ENCODE assay signal across 8 cellular contexts in genomic region chr6:89372506-89372901, GRCh38. TPM values are rescaled to one million over a fixed set of nuclear protein-coding genes. Genes with fewer than 3 reads are reported as not detected.
DNase-seq lines count a peak whose midpoint lies in the region; ATAC-seq and TF ChIP-seq lines count a peak whose summit lies in the region.

No MANE protein-coding gene starts in this region.

- H3K36me3 Mint-ChIP-seq in activated CD8-positive, alpha-beta T cell treated with anti-CD3 and anti-CD28 coated beads for 36 hours (ENCODE audit: low read depth), result no peaks in the 10 kb centered on the region
- no peaks in the 10 kb centered on the region for H3K36me3 Mint-ChIP-seq in Calu3 (ENCODE audit: insufficient read depth, unreplicated experiment)

- no peaks in the 10 kb centered on the region for H3K9me3 Mint-ChIP-seq in activated CD8-positive, alpha-beta T cell treated with anti-CD3 and anti-CD28 coated beads for 36 hours
- H3K9me3 Mint-ChIP-seq in Calu3 (ENCODE audit: low read depth, unreplicated experiment), result no peaks in the 10 kb centered on the region

- H3K27me3 Mint-ChIP-seq in activated CD8-positive, alpha-beta T cell treated with anti-CD3 and anti-CD28 coated beads for 36 hours, result no peaks in the 10 kb centered on the region
- H3K27me3 Mint-ChIP-seq in Calu3 (ENCODE audit: unreplicated experiment), result no peaks in the 10 kb centered on the region

- H3K4me3 ChIP-seq in H7 (ENCODE audit: insufficient read depth, low read depth, low read length), result no peak overlapping the region

- ATAC-seq in GM19043 (IDR thresholded peaks at IDR 0.05; ENCODE audit: low read depth, unreplicated experiment), result peak; percentile 43
- peak; percentile 29 for ATAC-seq in HG03039 (IDR thresholded peaks at IDR 0.05; ENCODE audit: unreplicated experiment)
- peak; percentile 9 for ATAC-seq in activated CD8-positive, alpha-beta T cell treated with anti-CD3 and anti-CD28 coated beads for 36 hours
- ATAC-seq in HG03457 (IDR thresholded peaks at IDR 0.05; ENCODE audit: unreplicated experiment), result no peak

- DNase-seq in GM10248 (ENCODE audit: extremely low spot score) (peak; percentile 32), NCI-H1105 treated with DMSO at 0.1 percent for 48 hours (lab: John Stamatoyannopoulos, UW) (no peak), H7 (no peak), Calu3 (no peak)
- peak; percentile 35 for DNase-seq in activated CD8-positive, alpha-beta T cell treated with anti-CD3 and anti-CD28 coated beads for 36 hours

- no peak overlapping the region for H3K4me3 Mint-ChIP-seq in activated CD8-positive, alpha-beta T cell treated with anti-CD3 and anti-CD28 coated beads for 36 hours
- H3K4me3 Mint-ChIP-seq in Calu3 (ENCODE audit: low read depth, unreplicated experiment), result no peak overlapping the region

- no peaks in the 10 kb centered on the region for H3K27me3 ChIP-seq in H7 (ENCODE audit: control insufficient read depth, insufficient read depth, low read length)

- no TSS peak for BruUV-seq in Calu3 (replicated peaks; lab: Mats Ljungman, UMichigan)

- intact Hi-C loops in activated CD8-positive, alpha-beta T cell treated with anti-CD3 and anti-CD28 coated beads for 36 hours (cut with micrococcal nuclease), result loop anchor here (5.0 kb wide), 1 partner anchor 60 kb away; the partner anchor contains the start of gene ANKRD6
- intact Hi-C loops in Calu3 (cut with micrococcal nuclease; ENCODE audit: unreplicated experiment), result loop anchor here (1.0 kb wide), 1 partner anchor 238 kb away; no protein-coding TSS in a partner anchor

- peaks cover 19% of the 10 kb centered on the region for H3K4me1 Mint-ChIP-seq in activated CD8-positive, alpha-beta T cell treated with anti-CD3 and anti-CD28 coated beads for 36 hours (ENCODE audit: low read depth)
- no peaks in the 10 kb centered on the region for H3K4me1 Mint-ChIP-seq in Calu3 (ENCODE audit: low read depth, unreplicated experiment)

- no peaks in the 10 kb centered on the region; the same call in 1 of the 2 replicates for H3K36me3 ChIP-seq in H7 (replicated peaks; ENCODE audit: control insufficient read depth, insufficient read depth, low read length)

- TF ChIP-seq CTCF in GM10248 (IDR thresholded peaks at IDR 0.05; ENCODE audit: control extremely low read depth, extremely low read depth, low read depth, missing control alignments) (no peak), Calu3 (IDR thresholded peaks at IDR 0.05; ENCODE audit: unreplicated experiment) (no peak)
- TF ChIP-seq CTCF in activated CD8-positive, alpha-beta T cell treated with anti-CD3 and anti-CD28 coated beads for 36 hours (IDR thresholded peaks at IDR 0.05), result no peak

- POLR2A ChIA-PET in GM10248 (lab: Yijun Ruan, JAX), result interaction anchor here (0.5 kb wide), 1 partner anchor 20 kb away, joined by 3 read pairs; the partner anchor contains the start of gene UBE2J1
- POLR2A ChIA-PET in activated CD8-positive, alpha-beta T cell treated with anti-CD3 and anti-CD28 coated beads for 36 hours (lab: Charles Lee), result interaction anchor here (0.8 to 1.6 kb wide), 3 partner anchors 10 to 42 kb away, joined by 3 to 4 read pairs (median 3); no protein-coding TSS in a partner anchor

- CTCF ChIA-PET in GM10248 (lab: Yijun Ruan, JAX), result interaction anchor here (0.7 to 3.5 kb wide), 60 partner anchors 8 to 466 kb away, joined by 3 to 50 read pairs (median 6); partner anchors contain the start of genes LYRM2, RNGTT, RRAGD and UBE2J1
- CTCF ChIA-PET in activated CD8-positive, alpha-beta T cell treated with anti-CD3 and anti-CD28 coated beads for 36 hours (lab: Charles Lee), result interaction anchor here (0.5 to 6.2 kb wide), 62 partner anchors 8 to 390 kb away, joined by 3 to 83 read pairs (median 4); partner anchors contain the start of genes ANKRD6, LYRM2, RRAGD and UBE2J1
- CTCF ChIA-PET in Calu3 (lab: Charles Lee), result interaction anchor here (0.8 to 1.3 kb wide), 7 partner anchors 13 to 292 kb away, joined by 3 to 5 read pairs (median 4); partner anchors contain the start of gene PNRC1

- H3K27ac Mint-ChIP-seq in activated CD8-positive, alpha-beta T cell treated with anti-CD3 and anti-CD28 coated beads for 36 hours, result no peak overlapping the region
- no peak overlapping the region for H3K27ac Mint-ChIP-seq in Calu3 (ENCODE audit: unreplicated experiment)

RNA-seq across cellular contexts. Expression of gene UBE2J1, which starts 20.0 kb away (rescaled TPM):
- 10 to 100 TPM; 23.2 to 24.6 TPM for total RNA-seq in activated CD8-positive, alpha-beta T cell treated with anti-CD3 and anti-CD28 coated beads for 36 hours
- 11.8 and 12.2 TPM in 2 replicates for total RNA-seq in H7 (2014; rRNA removed; shearing (Covaris generic))
- total RNA-seq in Calu3 (2022), result 16.6 and 18.7 TPM in 2 replicates

RNA-seq across cellular contexts. Expression of gene RRAGD, which starts 39.6 kb away (rescaled TPM):
- 10 to 100 TPM; 19.7 to 22.1 TPM for total RNA-seq in activated CD8-positive, alpha-beta T cell treated with anti-CD3 and anti-CD28 coated beads for 36 hours
- 16.0 and 19.8 TPM in 2 replicates for total RNA-seq in H7 (2014; rRNA removed; shearing (Covaris generic))
- total RNA-seq in Calu3 (2022), result 1.3 and 1.7 TPM in 2 replicates

RNA-seq across cellular contexts. Expression of gene GABRR2, which starts 57.4 kb away (rescaled TPM):
- total RNA-seq in activated CD8-positive, alpha-beta T cell treated with anti-CD3 and anti-CD28 coated beads for 36 hours, result under 1 TPM; 0.20 to 0.40 TPM
- not detected in 2 replicates for total RNA-seq in H7 (2014; rRNA removed; shearing (Covaris generic))
- total RNA-seq in Calu3 (2022), result 0.32 and 0.78 TPM in 2 replicates

Comparison
In these comparisons a context has a peak if more than half of its experiments do, and no peak if none do; other contexts are left out.
1. DNase-seq: peak in GM10248 (single experiment) and activated CD8-positive, alpha-beta T cell treated with anti-CD3 and anti-CD28 coated beads for 36 hours (single experiment); none in NCI-H1105 treated with DMSO at 0.1 percent for 48 hours (single experiment), H7 (single experiment) and Calu3 (single experiment).